ENCODE assay signal across 8 cellular contexts in the genomic region with DNA sequence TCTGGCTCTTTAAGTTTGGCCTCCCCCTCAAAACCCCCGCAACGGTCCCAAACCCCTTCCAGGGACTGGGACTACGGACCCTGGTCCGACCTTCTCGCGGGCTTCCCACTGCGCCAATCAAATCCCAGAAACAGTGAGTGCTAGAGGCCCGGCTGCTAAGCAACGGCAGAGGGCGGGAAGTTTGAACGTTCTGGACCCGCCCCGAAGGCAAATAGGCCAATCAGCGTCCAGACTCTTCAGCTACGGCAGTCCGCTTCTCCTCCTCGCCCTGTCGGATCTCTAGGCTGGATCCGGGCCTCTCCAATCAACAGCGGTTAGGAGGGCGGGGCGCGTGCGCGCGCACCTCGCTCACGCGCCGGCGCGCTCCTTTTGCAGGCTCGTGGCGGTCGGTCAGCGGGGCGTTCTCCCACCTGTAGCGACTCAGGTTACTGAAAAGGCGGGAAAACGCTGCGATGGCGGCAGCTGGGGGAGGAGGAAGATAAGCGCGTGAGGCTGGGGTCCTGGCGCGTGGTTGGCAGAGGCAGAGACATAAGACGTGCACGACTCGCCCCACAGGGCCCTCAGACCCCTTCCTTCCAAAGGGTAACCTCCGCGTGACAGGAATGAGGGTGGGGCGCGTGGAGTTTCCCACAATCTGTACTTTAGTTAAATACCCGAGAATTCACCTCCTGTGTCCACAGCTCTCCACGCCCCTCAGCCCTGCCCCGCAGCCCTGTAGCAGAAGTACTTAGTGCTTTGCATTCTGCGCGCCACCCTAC. TPM values are rescaled to one million over a fixed set of nuclear protein-coding genes. Genes with fewer than 3 reads are reported as not detected.
A peak's percentile ranks its signal among the peaks of the same experiment; 100 is the strongest.
DNase-seq lines count a peak whose midpoint lies in the region; ATAC-seq and TF ChIP-seq lines count a peak whose summit lies in the region.

A gene (plus strand): TSS at position 367 of the 758 bp plus-strand sequence. CDS start 462 bp downstream, outside the sequence.

- intact Hi-C loops in Calu3 (cut with micrococcal nuclease; ENCODE audit: unreplicated experiment) = loop anchor here (5.0 kb wide), 1 partner anchor 38 kb away; a partner anchor contains a TSS

- no peaks in the 10 kb centered on the region for H3K27me3 ChIP-seq in HUES48 (ENCODE audit: control insufficient read depth, insufficient read depth, low read length)
- no peaks in the 10 kb centered on the region for H3K27me3 ChIP-seq in OCI-LY3 (ENCODE audit: low read depth, low read length)

- H3K4me2 ChIP-seq in OCI-LY3 (ENCODE audit: low read length) = peak within 1 kb of the TSS; percentile 98

- no peak for TF ChIP-seq CTCF in Calu3 (IDR thresholded peaks at IDR 0.05; ENCODE audit: unreplicated experiment)
- no peak for TF ChIP-seq CTCF in OCI-LY3 (IDR thresholded peaks at IDR 0.05; ENCODE audit: low read depth, low read length)

- H3K4me1 ChIP-seq in HUES48 (ENCODE audit: control insufficient read depth, insufficient read depth, low read length) = peaks cover 28% of the 10 kb centered on the region
- peaks cover 31% of the 10 kb centered on the region for H3K4me1 ChIP-seq in OCI-LY3 (ENCODE audit: low read length)

- peaks cover 92% of the 10 kb centered on the region for H3K36me3 Mint-ChIP-seq in Calu3 (ENCODE audit: insufficient read depth, unreplicated experiment)

- no peaks in the 10 kb centered on the region for H3K27me3 Mint-ChIP-seq in Calu3 (ENCODE audit: unreplicated experiment)

- peak; percentile 69 for ATAC-seq in GM21390 (IDR thresholded peaks at IDR 0.05; ENCODE audit: unreplicated experiment)

- CTCF ChIA-PET in Calu3 (lab: Charles Lee) = interaction anchor here (0.6 to 4.8 kb wide), 28 partner anchors 10 to 558 kb away, joined by 3 to 49 read pairs (median 5); a partner anchor contains a TSS

- DNase-seq in Calu3 (peak; percentile 100), epidermal melanocyte (ENCODE audit: insufficient read length, low spot score) (peak; percentile 92), middle frontal gyrus (ENCODE audit: extremely low spot score, low spot score) (peak; percentile 99)
- peak; percentile 98 for DNase-seq in activated CD8-positive, alpha-beta memory T cell treated with anti-CD3 and anti-CD28 coated beads, Interleukin-2, amount 50 U/mL, for 48 hours
- peak; percentile 87 to 91 for DNase-seq in stimulated activated CD8-positive, alpha-beta memory T cell treated with anti-CD3 and anti-CD28 coated beads, Interleukin-2, amount 100 ng/mL, for 1 hour (ENCODE audit: low read depth in 2 of 2)

- no TSS peak for BruUV-seq in Calu3 (replicated peaks; lab: Mats Ljungman, UMichigan)

- H3K36me3 ChIP-seq in HUES48 (ENCODE audit: control insufficient read depth, insufficient read depth, low read length) (peaks cover 11% of the 10 kb centered on the region), OCI-LY3 (replicated peaks; ENCODE audit: low read depth, low read length) (peaks cover 26% of the 10 kb centered on the region)

- peaks cover 51% of the 10 kb centered on the region for H3K4me1 Mint-ChIP-seq in Calu3 (ENCODE audit: low read depth, unreplicated experiment)

- peaks cover 37% of the 10 kb centered on the region for H3K79me2 ChIP-seq in OCI-LY3 (ENCODE audit: low read length)

- H3K4me3 ChIP-seq in HUES48 (ENCODE audit: low read depth, low read length) (peak within 1 kb of the TSS; percentile 60), OCI-LY3 (ENCODE audit: low read length) (peak within 1 kb of the TSS; percentile 98)

- H3K9me3 ChIP-seq in HUES48 (ENCODE audit: control insufficient read depth, insufficient read depth, low read length) (no peaks in the 10 kb centered on the region), OCI-LY3 (ENCODE audit: insufficient read depth, low read length) (no peaks in the 10 kb centered on the region)

- H4K20me1 ChIP-seq in OCI-LY3 (ENCODE audit: insufficient read depth, low read length) = no peaks in the 10 kb centered on the region

- peak within 1 kb of the TSS; percentile 94 for H3K27ac Mint-ChIP-seq in Calu3 (ENCODE audit: unreplicated experiment)

- H2AFZ ChIP-seq in OCI-LY3 (ENCODE audit: low read depth, low read length) = no peak within 1 kb of the TSS

- H3K27ac ChIP-seq in HUES48 (ENCODE audit: low read depth, low read length) (peak within 1 kb of the TSS; percentile 87), OCI-LY3 (ENCODE audit: low read length) (peak within 1 kb of the TSS; percentile 98)

- peak within 1 kb of the TSS; percentile 98 for H3K4me3 Mint-ChIP-seq in Calu3 (ENCODE audit: low read depth, unreplicated experiment)

- no peaks in the 10 kb centered on the region for H3K9me3 Mint-ChIP-seq in Calu3 (ENCODE audit: low read depth, unreplicated experiment)

- H3K9ac ChIP-seq in HUES48 (ENCODE audit: low read depth, low read length) (peak within 1 kb of the TSS; percentile 97), OCI-LY3 (ENCODE audit: low read length) (peak within 1 kb of the TSS; percentile 98)

RNA-seq across cellular contexts. Expression of the gene that starts here (rescaled TPM):
- 156 and 176 TPM in 2 replicates for total RNA-seq in Calu3 (2022)

Comparison
In these comparisons a context has a peak if more than half of its experiments do, and no peak if none do; other contexts are left out.
1. Peak in every context shown above with its lines: DNase-seq, ATAC-seq, H3K4me3 ChIP-seq and H3K27ac ChIP-seq.